ENCODE assay signal across 8 cellular contexts in the genomic region with DNA sequence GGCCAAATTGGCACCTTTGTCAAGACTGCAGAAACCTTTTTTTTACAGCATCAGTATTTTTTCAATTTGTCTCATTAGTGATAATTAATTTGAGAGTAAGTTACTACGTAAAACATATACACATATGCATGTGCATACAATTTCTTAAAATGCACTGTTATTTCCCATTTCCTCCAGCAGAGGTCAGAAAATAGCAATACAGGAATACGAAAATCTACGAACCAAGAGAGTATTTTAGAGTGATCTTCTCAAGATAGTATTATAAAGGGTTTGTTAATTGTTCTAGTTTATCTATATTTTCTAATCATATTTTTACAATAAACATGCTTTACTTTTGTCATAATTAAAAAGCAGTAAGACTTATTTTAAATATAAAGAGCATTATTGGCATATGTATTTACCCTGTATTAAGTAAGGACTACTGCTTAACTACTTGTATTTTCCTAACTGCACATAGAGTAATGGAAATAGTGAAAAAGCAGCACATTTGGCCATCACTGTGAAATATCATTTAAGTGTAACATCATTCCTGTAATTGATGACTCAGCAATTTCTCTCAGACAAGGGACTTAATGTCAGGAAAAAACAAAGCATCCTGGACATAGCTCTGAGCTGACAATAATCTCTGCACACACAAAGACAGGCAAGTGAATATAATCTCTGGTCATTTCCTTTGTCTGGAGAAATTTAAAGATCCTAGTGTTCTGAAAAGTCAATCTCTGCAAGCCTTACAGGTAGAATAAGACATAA. TPM values are rescaled to one million over a fixed set of nuclear protein-coding genes. Genes with fewer than 3 reads are reported as not detected.
A peak's percentile ranks its signal among the peaks of the same experiment; 100 is the strongest.
DNase-seq lines count a peak whose midpoint lies in the region; ATAC-seq and TF ChIP-seq lines count a peak whose summit lies in the region.

No MANE protein-coding gene starts in this region.

- no peaks in the 10 kb centered on the region for H3K9me3 ChIP-seq in CD4-positive, alpha-beta T cell (ENCODE audit: control insufficient read depth, low read length)

- POLR2A ChIA-PET in CD4-positive, alpha-beta T cell (lab: Charles Lee) = no interaction called here

- no peak overlapping the region for H3K27ac ChIP-seq in CD4-positive, alpha-beta T cell (ENCODE audit: low read depth, low read length)
- no peak overlapping the region for H3K27ac ChIP-seq in VCaP

- no peaks in the 10 kb centered on the region for H3K36me3 ChIP-seq in kidney epithelial cell (ENCODE audit: control insufficient read depth, insufficient read depth, low read length)

- no peak for DNase-seq in CD4-positive, alpha-beta T cell
- peak; percentile 54 for DNase-seq in HT-29 (ENCODE audit: low spot score)
- no peak for DNase-seq in kidney epithelial cell (ENCODE audit: low read depth)
- no peak for DNase-seq in stimulated activated CD4-positive, alpha-beta T cell treated with anti-CD3 and anti-CD28 coated beads, Interleukin-4, amount 100 ng/mL, for 4 hours
- no peak for DNase-seq in T1000 (lab: John Stamatoyannopoulos, UW)

- no peaks in the 10 kb centered on the region for H3K4me1 Mint-ChIP-seq in CD4-positive, alpha-beta T cell (ENCODE audit: low read depth)

- no peak overlapping the region for H3K4me3 ChIP-seq in kidney epithelial cell (ENCODE audit: low read depth, low read length)

- peaks cover 3% of the 10 kb centered on the region for H3K27me3 ChIP-seq in CD4-positive, alpha-beta T cell (ENCODE audit: control insufficient read depth, insufficient read depth, low read length)
- H3K27me3 ChIP-seq in kidney epithelial cell (ENCODE audit: control insufficient read depth, insufficient read depth, low read length) = no peaks in the 10 kb centered on the region

- no peak overlapping the region for H3K27ac Mint-ChIP-seq in CD4-positive, alpha-beta T cell

- intact Hi-C loops in CD4-positive, alpha-beta T cell (cut with DNase I, micrococcal nuclease) = loop anchor here (2.0 to 10.0 kb wide), 6 partner anchors 406 to 1908 kb away; no protein-coding TSS in a partner anchor

- no peak for ATAC-seq in CD4-positive, alpha-beta T cell (ENCODE audit: poor library complexity)
- ATAC-seq in HG02571 (IDR thresholded peaks at IDR 0.05; ENCODE audit: unreplicated experiment) (no peak), HG02588 (IDR thresholded peaks at IDR 0.05; ENCODE audit: unreplicated experiment) (no peak)

- no peaks in the 10 kb centered on the region for H3K27me3 Mint-ChIP-seq in CD4-positive, alpha-beta T cell

- no peaks in the 10 kb centered on the region for H3K9me3 Mint-ChIP-seq in CD4-positive, alpha-beta T cell

- no peak overlapping the region for H3K4me3 Mint-ChIP-seq in CD4-positive, alpha-beta T cell

- CTCF ChIA-PET in CD4-positive, alpha-beta T cell (lab: Charles Lee) = no interaction called here

- H3K36me3 Mint-ChIP-seq in CD4-positive, alpha-beta T cell (ENCODE audit: low read depth) = no peaks in the 10 kb centered on the region

- peak; percentile 63 for TF ChIP-seq CTCF in CD4-positive, alpha-beta T cell (IDR thresholded peaks at IDR 0.05)
- TF ChIP-seq CTCF in VCaP (conservative IDR thresholded peaks at IDR 0.05) (peak; percentile 79), kidney epithelial cell (IDR thresholded peaks at IDR 0.05; ENCODE audit: insufficient read depth, low read length, poor library complexity, severe bottlenecking) (peak; percentile 57)

RNA-seq across cellular contexts. Expression of gene MAOB, which starts 45.6 kb away (rescaled TPM):
- total RNA-seq in CD4-positive, alpha-beta T cell = not detected
- total RNA-seq in HT-29 (2014; rRNA removed; shearing (Covaris generic)) = 1.1 and 1.7 TPM in 2 replicates
- 0.89 and 1.1 TPM in 2 replicates for total RNA-seq in kidney epithelial cell
